ENCODE assay signal across 34 cellular contexts in genomic region chr2:175437167-175437566, GRCh38.
DNase-seq lines count a peak whose midpoint lies in the region; ATAC-seq, FAIRE-seq and TF ChIP-seq lines count a peak whose summit lies in the region.
"Had no signal": no experiment of that assay in that cellular context is flagged by ENCODE, and none has a peak within 500 bp of the region (broad histone marks: within the 10 kb centered on the region; RNA-seq: fewer than 3 reads in every experiment).

No MANE protein-coding gene starts in this region.

- no peak overlapping the region for H3K4me2 ChIP-seq in HepG2 (ENCODE audit: low read depth, low read length)
- H3K4me2 ChIP-seq in A549: no peak overlapping the region
- H3K4me2 ChIP-seq in IMR-90 (ENCODE audit: low read depth, low read length): no peak overlapping the region
- H3K4me2 ChIP-seq in K562 (ENCODE audit: insufficient read depth, low read length): no peak overlapping the region
- H3K4me2 ChIP-seq: BLaER1; BLaER1 treated with 17β-estradiol and CSF1 and Interleukin-3, amounts not matched to agents 10 nM and 100 nM had no signal

- H3K4me1 ChIP-seq in HepG2 (ENCODE audit: insufficient read depth, low read length) (no peaks in the 10 kb centered on the region), right lobe of liver (no peaks in the 10 kb centered on the region), A549 (no peaks in the 10 kb centered on the region), IMR-90 (ENCODE audit: control insufficient read depth, insufficient read depth, low read length) (no peaks in the 10 kb centered on the region), K562 (replicated peaks in 1 of 2; ENCODE audit: control insufficient read depth in 2 of 2, insufficient read depth in 2 of 2, low read length in 2 of 2) (no peaks in the 10 kb centered on the region), HAP-1 (peaks cover 8% of the 10 kb centered on the region)
- H3K4me1 ChIP-seq: BE2C; BLaER1; BLaER1 treated with 17β-estradiol and CSF1 and Interleukin-3, amounts not matched to agents 10 nM and 100 nM; Caco-2 had no signal

- FAIRE-seq in HepG2 (lab: Jason Lieb, UNC): no peak
- no peak for FAIRE-seq in A549 (lab: Jason Lieb, UNC)
- no peak for FAIRE-seq in K562 (lab: Jason Lieb, UNC)
- FAIRE-seq: A204.1, D721Med had no signal

- H4K8ac ChIP-seq in IMR-90 (ENCODE audit: low read depth in 2 of 2, low read length in 2 of 2): no peak overlapping the region

- no peaks in the 10 kb centered on the region for H3K79me1 ChIP-seq in IMR-90 (ENCODE audit: low read depth in 1 of 2, low read length in 2 of 2)

- no peak overlapping the region for H2BK20ac ChIP-seq in IMR-90 (ENCODE audit: low read depth, low read length)

- ATAC-seq in HepG2 (no peak), right lobe of liver (no peak), A549 (no peak), IMR-90 (ENCODE audit: low read depth) (no peak), K562 (no peak), HG03280 (IDR thresholded peaks at IDR 0.05; ENCODE audit: unreplicated experiment) (no peak)
- ATAC-seq: CD8-positive, alpha-beta T cell had no signal

- no peak for TF ChIP-seq RAD21 in HepG2 (CRISPR knock-in tag; IDR thresholded peaks at IDR 0.05)
- TF ChIP-seq RAD21 in A549 (conservative IDR thresholded peaks at IDR 0.05 in 1 of 2, IDR thresholded peaks at IDR 0.05 in 1 of 2): no peak
- TF ChIP-seq RAD21 in IMR-90 (IDR thresholded peaks at IDR 0.05; ENCODE audit: low read length): no peak
- no peak for TF ChIP-seq RAD21 in K562 (CRISPR knock-in tag; conservative IDR thresholded peaks at IDR 0.05 in 1 of 2, IDR thresholded peaks at IDR 0.05 in 1 of 2)

- no peaks in the 10 kb centered on the region for H3K79me2 ChIP-seq in HepG2 (ENCODE audit: insufficient read depth, low read length)
- no peaks in the 10 kb centered on the region for H3K79me2 ChIP-seq in K562 (ENCODE audit: control insufficient read depth, insufficient read depth, low read length)

- H4K5ac ChIP-seq in IMR-90 (ENCODE audit: low read depth, low read length): no peak overlapping the region

- H2BK120ac ChIP-seq in IMR-90 (ENCODE audit: low read depth, low read length): no peak overlapping the region

- intact Hi-C loops in HepG2 (cut with micrococcal nuclease; ENCODE audit: unreplicated experiment) (no loop called here), right lobe of liver (cut with DNase I) (no loop called here), IMR-90 (cut with micrococcal nuclease) (no loop called here), K562 (cut with micrococcal nuclease) (no loop called here)

- H4K20me1 ChIP-seq in HepG2 (ENCODE audit: insufficient read depth, low read length) (no peaks in the 10 kb centered on the region), IMR-90 (ENCODE audit: insufficient read depth, low read length) (no peaks in the 10 kb centered on the region), K562 (replicated peaks; ENCODE audit: control insufficient read depth, insufficient read depth, low read length) (no peaks in the 10 kb centered on the region)
- H4K20me1 ChIP-seq: BLaER1; BLaER1 treated with 17β-estradiol and CSF1 and Interleukin-3, amounts not matched to agents 10 nM and 100 nM had no signal

- in situ Hi-C loops in HepG2 (cut with HindIII; ENCODE audit: extremely low pct_ligation_motif_present, low pct_unique_long_range_greater_than_20kb): no loop called here
- in situ Hi-C loops in IMR-90 (cut with MboI; ENCODE audit: low sequenced_read_pairs): no loop called here
- in situ Hi-C loops in K562 (cut with MboI): no loop called here
- in situ Hi-C loops in HAP-1 (cut with MboI; ENCODE audit: low sequenced_read_pairs): no loop called here

- no peak overlapping the region for H3K56ac ChIP-seq in IMR-90 (ENCODE audit: extremely low read depth, insufficient read depth, low read length)

- H3K4me3 ChIP-seq in HepG2 (replicated peaks in 1 of 3; ENCODE audit: insufficient read depth in 1 of 3, low read depth in 2 of 3, low read length in 3 of 3) (no peak overlapping the region), right lobe of liver (no peak overlapping the region), A549 (no peak overlapping the region), IMR-90 (ENCODE audit: insufficient read depth, low read depth, low read length) (no peak overlapping the region), K562 (no peak overlapping the region), HAP-1 (no peak overlapping the region)
- H3K4me3 ChIP-seq: BLaER1; BLaER1 treated with 17β-estradiol and CSF1 and Interleukin-3, amounts not matched to agents 10 nM and 100 nM had no signal

- H2AK5ac ChIP-seq in IMR-90 (ENCODE audit: low read depth, low read length): no peak overlapping the region

- DNase-seq in HepG2 (ENCODE audit: low spot score) (no peak), right lobe of liver (no peak), A549 (ENCODE audit: low read depth in 1 of 2, low spot score in 1 of 2) (no peak), IMR-90 (no peak), K562 (ENCODE audit: extremely low read depth in 1 of 4, low spot score in 3 of 4) (no peak), islet precursor cell (no peak), HAP-1 (ENCODE audit: low spot score in 2 of 2) (no peak)
- DNase-seq: 8988T; ACHN; AML-193; BE2C; C1 segment of cervical spinal cord; Caco-2; Calu3; CD4-positive, alpha-beta memory T cell; CD4-positive, alpha-beta T cell; CD4-positive, CD25-positive, alpha-beta regulatory T cell; CD8-positive, alpha-beta memory T cell; CD8-positive, alpha-beta T cell; COR-L47; DMS 273 treated with DMSO at 0.1 percent for 48 hours; DMS153; DMS53; DMS79; DMS79 treated with DMSO at 0.1 percent for 48 hours; DND-41; EL had no signal

- dilution Hi-C loops in IMR-90 (cut with HindIII; ENCODE audit: low sequenced_read_pairs, unreplicated experiment): no loop called here

- CTCF ChIA-PET in HepG2 (lab: Yijun Ruan, JAX; ENCODE audit: low intra/inter-chr PET ratio, low total read pairs) (no interaction called here), A549 (lab: Yijun Ruan, JAX) (no interaction called here), IMR-90 (lab: Yijun Ruan, JAX) (no interaction called here), K562 (lab: Yijun Ruan, JAX; ENCODE audit: low intra/inter-chr PET ratio) (no interaction called here)

- H3K9ac ChIP-seq in HepG2 (ENCODE audit: insufficient read depth, low read depth, low read length) (no peak overlapping the region), IMR-90 (ENCODE audit: low read depth, low read length) (no peak overlapping the region), K562 (ENCODE audit: insufficient read depth in 1 of 2, low read depth in 2 of 2, low read length in 2 of 2) (no peak overlapping the region)
- H3K9ac ChIP-seq: BLaER1; BLaER1 treated with 17β-estradiol and CSF1 and Interleukin-3, amounts not matched to agents 10 nM and 100 nM had no signal

- no peak overlapping the region for H2BK15ac ChIP-seq in IMR-90 (ENCODE audit: low read depth, low read length)

- no peak overlapping the region for H3K27ac ChIP-seq in HepG2 (ENCODE audit: extremely low read length, insufficient read depth, low read length)
- no peak overlapping the region for H3K27ac ChIP-seq in right lobe of liver
- H3K27ac ChIP-seq in A549: no peak overlapping the region
- no peak overlapping the region for H3K27ac ChIP-seq in IMR-90 (ENCODE audit: insufficient read depth, low read length)
- H3K27ac ChIP-seq in K562 (ENCODE audit: extremely low read depth, low read depth, low read length): no peak overlapping the region
- H3K27ac ChIP-seq: 22Rv1; BLaER1; BLaER1 treated with 17β-estradiol and CSF1 and Interleukin-3, amounts not matched to agents 10 nM and 100 nM; C4-2B had no signal

- BruUV-seq in HepG2 (replicated peaks; lab: Mats Ljungman, UMichigan) (no TSS peak), IMR-90 (replicated peaks; lab: Mats Ljungman, UMichigan) (no TSS peak), K562 (replicated peaks; lab: Mats Ljungman, UMichigan) (no TSS peak)

- no peak overlapping the region for H2BK5ac ChIP-seq in IMR-90 (ENCODE audit: low read depth, low read length, poor library complexity, severe bottlenecking)

- no peak overlapping the region for H3K14ac ChIP-seq in IMR-90 (replicated peaks; ENCODE audit: low read depth, low read length)

- no peak overlapping the region for H3K4ac ChIP-seq in IMR-90 (ENCODE audit: low read depth, low read length)

- no peaks in the 10 kb centered on the region for H3K9me1 ChIP-seq in IMR-90 (ENCODE audit: insufficient read depth, low read length)
- no peaks in the 10 kb centered on the region for H3K9me1 ChIP-seq in K562 (ENCODE audit: control insufficient read depth, insufficient read depth, low read length)

- peaks cover 1 to 21% of the 10 kb centered on the region in 2 experiments; a peak in 3 of 5 replicates for H3K27me3 ChIP-seq in HepG2 (ENCODE audit: control insufficient read depth in 1 of 2, insufficient read depth in 2 of 2, low read length in 2 of 2)
- no peaks in the 10 kb centered on the region for H3K27me3 ChIP-seq in right lobe of liver
- peaks cover 2% of the 10 kb centered on the region; the same call in 1 of the 2 replicates for H3K27me3 ChIP-seq in IMR-90 (ENCODE audit: control insufficient read depth, insufficient read depth, low read length)
- peaks cover 10 to 20% of the 10 kb centered on the region in 2 experiments for H3K27me3 ChIP-seq in K562 (ENCODE audit: control insufficient read depth in 2 of 2, insufficient read depth in 2 of 2, low read length in 2 of 2)
- peaks cover 5% of the 10 kb centered on the region; the same call in 1 of the 2 replicates for H3K27me3 ChIP-seq in HAP-1 (ENCODE audit: low read depth)
- H3K27me3 ChIP-seq: BE2C; BLaER1; BLaER1 treated with 17β-estradiol and CSF1 and Interleukin-3, amounts not matched to agents 10 nM and 100 nM had no signal

- H2AK9ac ChIP-seq in IMR-90 (replicated peaks; ENCODE audit: low read depth, low read length, poor library complexity): no peak overlapping the region

- TF ChIP-seq CTCF in HepG2 (CRISPR knock-in tag; IDR thresholded peaks at IDR 0.05): no peak
- TF ChIP-seq CTCF in right lobe of liver (IDR thresholded peaks at IDR 0.05): no peak
- TF ChIP-seq CTCF in A549 (IDR thresholded peaks at IDR 0.05): no peak
- TF ChIP-seq CTCF in IMR-90 (conservative IDR thresholded peaks at IDR 0.05; ENCODE audit: low read depth, low read length): no peak
- TF ChIP-seq CTCF in K562 (IDR thresholded peaks at IDR 0.05 in 2 of 3, conservative IDR thresholded peaks at IDR 0.05 in 1 of 3; ENCODE audit: insufficient read depth in 2 of 3, low read depth in 1 of 3, low read length in 3 of 3): no peak

- H3K9me3 ChIP-seq in HepG2 (ENCODE audit: low read length) (no peaks in the 10 kb centered on the region), right lobe of liver (no peaks in the 10 kb centered on the region), A549 (no peaks in the 10 kb centered on the region), IMR-90 (ENCODE audit: control insufficient read depth, insufficient read depth, low read length) (no peaks in the 10 kb centered on the region), K562 (replicated peaks; ENCODE audit: control insufficient read depth, insufficient read depth, low read depth, low read length) (no peaks in the 10 kb centered on the region), HAP-1 (no peaks in the 10 kb centered on the region)
- H3K9me3 ChIP-seq: BE2C; BLaER1; BLaER1 treated with 17β-estradiol and CSF1 and Interleukin-3, amounts not matched to agents 10 nM and 100 nM; Caco-2 had no signal

- H2AFZ ChIP-seq in HepG2 (ENCODE audit: low read length) (no peak overlapping the region), IMR-90 (replicated peaks; ENCODE audit: low read length, poor library complexity) (no peak overlapping the region), K562 (ENCODE audit: low read depth, low read length) (no peak overlapping the region)

- no peak overlapping the region for H3K18ac ChIP-seq in IMR-90 (ENCODE audit: low read depth, low read length)

- POLR2A ChIA-PET in HepG2 (lab: Yijun Ruan, JAX): no interaction called here
- POLR2A ChIA-PET in A549 (lab: Yijun Ruan, JAX): no interaction called here
- POLR2A ChIA-PET in IMR-90 (lab: Charles Lee; ENCODE audit: unreplicated experiment): no interaction called here
- POLR2A ChIA-PET in K562 (lab: Yijun Ruan, JAX): no interaction called here

- no peak for TF ChIP-seq EP300 in HepG2 (IDR thresholded peaks at IDR 0.05; ENCODE audit: low read depth in 2 of 2, low read length in 2 of 2)
- no peak for TF ChIP-seq EP300 in HepG2 (CRISPR knock-in tag; IDR thresholded peaks at IDR 0.05; ENCODE audit: borderline replicate concordance)
- TF ChIP-seq EP300 in A549 (IDR thresholded peaks at IDR 0.05): no peak
- TF ChIP-seq EP300 in K562 (IDR thresholded peaks at IDR 0.05; ENCODE audit: low read length): no peak

- H4K91ac ChIP-seq in IMR-90 (ENCODE audit: insufficient read depth, low read depth, low read length): no peak overlapping the region

- H3K36me3 ChIP-seq in HepG2 (replicated peaks in 1 of 2; ENCODE audit: control insufficient read depth in 1 of 2, insufficient read depth in 2 of 2, low read length in 2 of 2): no peaks in the 10 kb centered on the region
- no peaks in the 10 kb centered on the region for H3K36me3 ChIP-seq in right lobe of liver
- no peaks in the 10 kb centered on the region for H3K36me3 ChIP-seq in IMR-90 (ENCODE audit: control insufficient read depth, insufficient read depth, low read length)
- H3K36me3 ChIP-seq in K562 (ENCODE audit: control insufficient read depth, insufficient read depth, low read length): no peaks in the 10 kb centered on the region
- no peaks in the 10 kb centered on the region for H3K36me3 ChIP-seq in HAP-1 (replicated peaks)
- H3K36me3 ChIP-seq: BE2C; BLaER1; BLaER1 treated with 17β-estradiol and CSF1 and Interleukin-3, amounts not matched to agents 10 nM and 100 nM had no signal

- H3K23ac ChIP-seq in IMR-90 (ENCODE audit: low read depth, low read length): no peak overlapping the region

- no peak for TF ChIP-seq POLR2A in HepG2 (IDR thresholded peaks at IDR 0.05; ENCODE audit: insufficient read depth in 1 of 2, low read depth in 2 of 2, low read length in 2 of 2)
- TF ChIP-seq POLR2A in right lobe of liver (IDR thresholded peaks at IDR 0.05): no peak
- no peak for TF ChIP-seq POLR2A in A549 (IDR thresholded peaks at IDR 0.05; ENCODE audit: low read length)
- no peak for TF ChIP-seq POLR2A in IMR-90 (IDR thresholded peaks at IDR 0.05; ENCODE audit: low read depth, low read length)
- no peak for TF ChIP-seq POLR2A in K562 (conservative IDR thresholded peaks at IDR 0.05)

Comparison
In these comparisons a context has a peak if more than half of its experiments do, and no peak if none do; other contexts are left out.
1. Of the 241 proteins assayed by ChIP-seq in both HepG2 and K562: peak only in HepG2: MAFF and MAFK; only in K562: MAFG; in both: none; in neither: 238.